In genomic region chr2:189226017-189226416, GRCh38 we compare ENCODE assay signal across 17 cellular contexts. TPM values are rescaled to one million over a fixed set of nuclear protein-coding genes. Genes with fewer than 3 reads are reported as not detected.
DNase-seq lines count a peak whose midpoint lies in the region; ATAC-seq and TF ChIP-seq lines count a peak whose summit lies in the region.
"Had no signal": no experiment of that assay in that cellular context is flagged by ENCODE, and none has a peak within 500 bp of the region (broad histone marks: within the 10 kb centered on the region; RNA-seq: fewer than 3 reads in every experiment).

No MANE protein-coding gene starts in this region.

- no peak overlapping the region for H3K27ac Mint-ChIP-seq in MCF 10A (ENCODE audit: low read depth, unreplicated experiment)
- H3K27ac Mint-ChIP-seq: CD4-positive, CD25-positive, alpha-beta regulatory T cell; CD8-positive, alpha-beta memory T cell had no signal

- ATAC-seq in HG03571 (IDR thresholded peaks at IDR 0.05; ENCODE audit: unreplicated experiment) (no peak), HG03460 (IDR thresholded peaks at IDR 0.05; ENCODE audit: unreplicated experiment) (no peak)

- H3K9ac ChIP-seq in Loucy (ENCODE audit: low read depth, low read length, poor library complexity, severe bottlenecking): no peak overlapping the region

- no peaks in the 10 kb centered on the region for H3K36me3 ChIP-seq in Loucy (ENCODE audit: insufficient read depth, low read length)
- H3K36me3 ChIP-seq: BE2C had no signal

- no peak overlapping the region for H3K4me3 ChIP-seq in Loucy (ENCODE audit: low read length, poor library complexity, severe bottlenecking)

- peak; percentile 4 to 55 for DNase-seq in T47D (ENCODE audit: low read depth in 1 of 2, low spot score in 1 of 2)
- no peak for DNase-seq in MCF 10A (ENCODE audit: unreplicated experiment)
- no peak for DNase-seq in globus pallidus (ENCODE audit: low spot score)
- DNase-seq: ACHN; BE2C; C1 segment of cervical spinal cord; CD4-positive, CD25-positive, alpha-beta regulatory T cell; CD8-positive, alpha-beta memory T cell; COR-L47; DMS 273 treated with DMSO at 0.1 percent for 48 hours; H9; IMR-90 had no signal

- no peaks in the 10 kb centered on the region for H3K9me2 ChIP-seq in Loucy (replicated peaks; ENCODE audit: low read depth, low read length)

- in situ Hi-C loops in T47D (cut with HindIII; ENCODE audit: low pct_unique_long_range_greater_than_20kb, low sequenced_read_pairs): no loop called here

- H4K20me1 ChIP-seq in Loucy (ENCODE audit: insufficient read depth, low read length, poor library complexity, severe bottlenecking): no peaks in the 10 kb centered on the region

- H3K4me1 Mint-ChIP-seq in MCF 10A (ENCODE audit: insufficient read depth, unreplicated experiment): peaks cover 23% of the 10 kb centered on the region
- H3K4me1 Mint-ChIP-seq: CD8-positive, alpha-beta memory T cell had no signal

- CTCF ChIA-PET in MCF 10A (lab: Yijun Ruan, JAX): interaction anchor here (0.8 kb wide), 2 partner anchors 17 to 83 kb away, joined by 3 to 4 read pairs; no protein-coding TSS in a partner anchor

- H3K4me1 ChIP-seq in Loucy (ENCODE audit: insufficient read depth, low read length, poor library complexity, severe bottlenecking): peaks cover 38% of the 10 kb centered on the region

- peak overlapping the region; percentile 24; the same call in 1 of the 2 replicates for H2AFZ ChIP-seq in Loucy (ENCODE audit: low read length)

- peak overlapping the region; percentile 88 for H3K27ac ChIP-seq in VCaP
- H3K27ac ChIP-seq: HL-60 had no signal

- BruUV-seq in MCF 10A (replicated peaks; lab: Mats Ljungman, UMichigan): no TSS peak

- H3K9me3 Mint-ChIP-seq in MCF 10A (ENCODE audit: unreplicated experiment): peaks cover 8% of the 10 kb centered on the region
- H3K9me3 Mint-ChIP-seq: CD8-positive, alpha-beta memory T cell; H9 had no signal

- no peaks in the 10 kb centered on the region for H3K9me3 ChIP-seq in Loucy (ENCODE audit: insufficient read depth, low read depth, low read length)
- H3K9me3 ChIP-seq: BE2C had no signal

- peaks cover 7% of the 10 kb centered on the region for H3K36me3 Mint-ChIP-seq in MCF 10A (ENCODE audit: insufficient read depth, unreplicated experiment)
- H3K36me3 Mint-ChIP-seq: CD4-positive, CD25-positive, alpha-beta regulatory T cell; CD8-positive, alpha-beta memory T cell had no signal

- no peaks in the 10 kb centered on the region for H3K27me3 Mint-ChIP-seq in MCF 10A (ENCODE audit: insufficient read depth, unreplicated experiment)
- H3K27me3 Mint-ChIP-seq: CD8-positive, alpha-beta memory T cell had no signal

- no peaks in the 10 kb centered on the region for H3F3A ChIP-seq in Loucy (ENCODE audit: low read depth)

- POLR2A ChIA-PET in MCF 10A (lab: Yijun Ruan, JAX): no interaction called here

- TF ChIP-seq CTCF in MCF 10A (IDR thresholded peaks at IDR 0.05; ENCODE audit: unreplicated experiment) (no peak), Loucy (conservative IDR thresholded peaks at IDR 0.05; ENCODE audit: low read length) (no peak), VCaP (conservative IDR thresholded peaks at IDR 0.05) (no peak)

- H3K79me2 ChIP-seq in Loucy (ENCODE audit: insufficient read depth, low read length): no peaks in the 10 kb centered on the region

- H3K4me2 ChIP-seq in Loucy (ENCODE audit: low read depth, low read length, poor library complexity, severe bottlenecking): no peak overlapping the region

- H3K27me3 ChIP-seq in Loucy (ENCODE audit: insufficient read depth, low read length, poor library complexity, severe bottlenecking): no peaks in the 10 kb centered on the region
- H3K27me3 ChIP-seq: BE2C had no signal

- intact Hi-C loops in MCF 10A (cut with micrococcal nuclease): no loop called here

- no peak overlapping the region for H3K4me3 Mint-ChIP-seq in MCF 10A (ENCODE audit: unreplicated experiment)
- H3K4me3 Mint-ChIP-seq: CD4-positive, CD25-positive, alpha-beta regulatory T cell; CD8-positive, alpha-beta memory T cell; H9 had no signal

RNA-seq across cellular contexts. Expression of gene COL5A2, which starts 46.5 kb away (rescaled TPM):
- total RNA-seq in MCF 10A (2022): 7.4 and 9.3 TPM in 2 replicates

Comparison
In these comparisons a context has a peak if more than half of its experiments do, and no peak if none do; other contexts are left out.
1. DNase-seq: peak in T47D (2 of 2); none in MCF 10A (single experiment) and globus pallidus (single experiment).